Comparison of ENCODE assay signal across 23 cellular contexts in genomic region chr9:7166074-7166473, GRCh38.
"Had no signal": no experiment of that assay in that cellular context is flagged by ENCODE, and none has a peak within 500 bp of the region (broad histone marks: within the 10 kb centered on the region; RNA-seq: fewer than 3 reads in every experiment).

No MANE protein-coding gene starts in this region.

- H3K9me3 Mint-ChIP-seq: mesothelial cell of epicardium; naive B cell; natural killer cell; neural crest cell; stimulated activated effector memory CD8-positive, alpha-beta T cell treated with anti-CD3 and anti-CD28 coated beads, Interleukin-12 subunit alpha, Interleukin-12 subunit beta, amount 100 ng/mL, for 72 hours; stimulated activated naive CD8-positive, alpha-beta T cell treated with anti-CD3 and anti-CD28 coated beads, Interleukin-15, amount 100 ng/mL, for 72 hours had no signal

- DNase-seq: left ventricle myocardium inferior; mesendoderm; naive B cell; natural killer cell; nucleus accumbens; pancreas; posterior cingulate gyrus; retina; right cardiac atrium; stimulated activated CD4-positive, alpha-beta T cell treated with anti-CD3 and anti-CD28 coated beads, Interleukin-4, amount 100 ng/mL, for 24 hours; stimulated activated naive CD4-positive, alpha-beta T cell treated with Interleukin-2 at 50 U/mL for 16 hours; stimulated activated naive CD8-positive, alpha-beta T cell treated with anti-CD3 and anti-CD28 coated beads, Interleukin-15, amount 100 ng/mL, for 72 hours; substantia nigra; upper lobe of left lung had no signal

- H3K27ac Mint-ChIP-seq: mesothelial cell of epicardium; natural killer cell; stimulated activated effector memory CD8-positive, alpha-beta T cell treated with anti-CD3 and anti-CD28 coated beads, Interleukin-12 subunit alpha, Interleukin-12 subunit beta, amount 100 ng/mL, for 72 hours; stimulated activated naive CD8-positive, alpha-beta T cell treated with anti-CD3 and anti-CD28 coated beads, Interleukin-15, amount 100 ng/mL, for 72 hours had no signal

- H3K36me3 Mint-ChIP-seq: mesothelial cell of epicardium had no signal

- H3K27ac ChIP-seq: left ventricle myocardium inferior, pancreas, prostate gland, skin epidermis, tibial nerve, upper lobe of left lung, vagina had no signal

- H3K4me1 Mint-ChIP-seq: stimulated activated effector memory CD8-positive, alpha-beta T cell treated with anti-CD3 and anti-CD28 coated beads, Interleukin-12 subunit alpha, Interleukin-12 subunit beta, amount 100 ng/mL, for 72 hours; stimulated activated naive CD8-positive, alpha-beta T cell treated with anti-CD3 and anti-CD28 coated beads, Interleukin-15, amount 100 ng/mL, for 72 hours had no signal

- H3K27me3 ChIP-seq: pancreas, tibial nerve, upper lobe of left lung, vagina had no signal

- H3K9me3 ChIP-seq: left ventricle myocardium inferior, pancreas, prostate gland, tibial nerve, upper lobe of left lung, vagina had no signal

- H3K27me3 Mint-ChIP-seq: naive B cell; stimulated activated naive CD8-positive, alpha-beta T cell treated with anti-CD3 and anti-CD28 coated beads, Interleukin-15, amount 100 ng/mL, for 72 hours had no signal

- ATAC-seq: natural killer cell; pancreas; right cardiac atrium; sciatic nerve; stimulated activated effector memory CD8-positive, alpha-beta T cell treated with anti-CD3 and anti-CD28 coated beads, Interleukin-12 subunit alpha, Interleukin-12 subunit beta, amount 100 ng/mL, for 72 hours; stimulated activated naive CD8-positive, alpha-beta T cell treated with anti-CD3 and anti-CD28 coated beads, Interleukin-15, amount 100 ng/mL, for 72 hours had no signal

- H3K36me3 ChIP-seq: prostate gland had no signal

- H3K4me1 ChIP-seq: pancreas, prostate gland, tibial nerve, upper lobe of left lung, vagina had no signal

- H3K4me3 ChIP-seq: left ventricle myocardium inferior, lung, pancreas, prostate gland, skin epidermis, tibial nerve, upper lobe of left lung, vagina had no signal

- H3K4me3 Mint-ChIP-seq: mesothelial cell of epicardium; naive B cell; natural killer cell; neural crest cell; stimulated activated effector memory CD8-positive, alpha-beta T cell treated with anti-CD3 and anti-CD28 coated beads, Interleukin-12 subunit alpha, Interleukin-12 subunit beta, amount 100 ng/mL, for 72 hours; stimulated activated naive CD8-positive, alpha-beta T cell treated with anti-CD3 and anti-CD28 coated beads, Interleukin-15, amount 100 ng/mL, for 72 hours had no signal
